ENCODE assay signal across 1 cellular context in the genomic region with DNA sequence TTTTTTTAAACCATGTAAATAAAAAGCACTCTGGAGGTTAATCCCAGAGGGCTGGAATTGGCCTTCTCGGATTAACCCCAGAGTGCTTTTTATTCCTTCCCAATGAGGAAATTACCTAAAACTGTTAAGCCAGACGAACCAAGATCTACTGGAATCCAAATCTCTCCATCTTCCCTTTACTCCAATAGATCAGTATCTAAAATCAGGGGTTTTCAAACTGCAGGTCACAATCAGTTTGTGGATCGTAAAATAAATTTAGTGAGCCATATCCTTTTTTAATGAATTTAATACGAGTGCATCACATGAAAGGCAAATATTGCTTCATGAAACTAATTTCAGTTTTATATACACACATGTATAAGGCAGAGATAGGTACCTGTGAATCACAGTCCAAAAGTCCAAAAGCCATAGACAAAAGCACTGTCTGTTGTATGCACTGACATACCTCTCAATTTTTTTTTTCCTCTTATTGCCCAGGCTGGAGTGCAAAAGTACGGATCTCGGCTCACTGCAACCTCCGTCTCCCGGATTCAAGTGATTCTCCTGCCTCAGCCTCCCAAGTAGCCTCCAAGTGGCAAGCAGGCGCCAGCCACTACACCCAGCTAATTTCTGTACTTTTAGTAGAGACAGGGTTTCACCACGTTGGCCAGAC.
A peak's percentile ranks its signal among the peaks of the same experiment; 100 is the strongest.
TF ChIP-seq lines count a peak whose summit lies in the region.

No MANE protein-coding gene starts in this region.

TF ChIP-seq in HepG2, 621 proteins besides CTCF, POLR2A, EP300 and RAD21 (continued from another document and continues in another):
- TF ChIP-seq, protein P1, sequence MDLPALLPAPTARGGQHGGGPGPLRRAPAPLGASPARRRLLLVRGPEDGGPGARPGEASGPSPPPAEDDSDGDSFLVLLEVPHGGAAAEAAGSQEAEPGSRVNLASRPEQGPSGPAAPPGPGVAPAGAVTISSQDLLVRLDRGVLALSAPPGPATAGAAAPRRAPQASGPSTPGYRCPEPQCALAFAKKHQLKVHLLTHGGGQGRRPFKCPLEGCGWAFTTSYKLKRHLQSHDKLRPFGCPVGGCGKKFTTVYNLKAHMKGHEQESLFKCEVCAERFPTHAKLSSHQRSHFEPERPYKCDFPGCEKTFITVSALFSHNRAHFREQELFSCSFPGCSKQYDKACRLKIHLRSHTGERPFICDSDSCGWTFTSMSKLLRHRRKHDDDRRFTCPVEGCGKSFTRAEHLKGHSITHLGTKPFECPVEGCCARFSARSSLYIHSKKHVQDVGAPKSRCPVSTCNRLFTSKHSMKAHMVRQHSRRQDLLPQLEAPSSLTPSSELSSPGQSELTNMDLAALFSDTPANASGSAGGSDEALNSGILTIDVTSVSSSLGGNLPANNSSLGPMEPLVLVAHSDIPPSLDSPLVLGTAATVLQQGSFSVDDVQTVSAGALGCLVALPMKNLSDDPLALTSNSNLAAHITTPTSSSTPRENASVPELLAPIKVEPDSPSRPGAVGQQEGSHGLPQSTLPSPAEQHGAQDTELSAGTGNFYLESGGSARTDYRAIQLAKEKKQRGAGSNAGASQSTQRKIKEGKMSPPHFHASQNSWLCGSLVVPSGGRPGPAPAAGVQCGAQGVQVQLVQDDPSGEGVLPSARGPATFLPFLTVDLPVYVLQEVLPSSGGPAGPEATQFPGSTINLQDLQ (CRISPR knock-in tag; IDR thresholded peaks at IDR 0.05) = no peak
- TF ChIP-seq ZNF703 (CRISPR knock-in tag; IDR thresholded peaks at IDR 0.05; ENCODE audit: borderline replicate concordance) = no peak
- TF ChIP-seq, protein P2, sequence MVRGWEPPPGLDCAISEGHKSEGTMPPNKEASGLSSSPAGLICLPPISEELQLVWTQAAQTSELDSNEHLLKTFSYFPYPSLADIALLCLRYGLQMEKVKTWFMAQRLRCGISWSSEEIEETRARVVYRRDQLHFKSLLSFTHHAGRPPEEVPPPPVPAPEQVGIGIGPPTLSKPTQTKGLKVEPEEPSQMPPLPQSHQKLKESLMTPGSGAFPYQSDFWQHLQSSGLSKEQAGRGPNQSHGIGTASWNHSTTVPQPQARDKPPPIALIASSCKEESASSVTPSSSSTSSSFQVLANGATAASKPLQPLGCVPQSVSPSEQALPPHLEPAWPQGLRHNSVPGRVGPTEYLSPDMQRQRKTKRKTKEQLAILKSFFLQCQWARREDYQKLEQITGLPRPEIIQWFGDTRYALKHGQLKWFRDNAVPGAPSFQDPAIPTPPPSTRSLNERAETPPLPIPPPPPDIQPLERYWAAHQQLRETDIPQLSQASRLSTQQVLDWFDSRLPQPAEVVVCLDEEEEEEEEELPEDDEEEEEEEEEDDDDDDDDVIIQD (CRISPR knock-in tag; IDR thresholded peaks at IDR 0.05; ENCODE audit: low read depth) = peak; percentile 84; the same call in 1 of the 2 replicates
- TF ChIP-seq, protein P3, sequence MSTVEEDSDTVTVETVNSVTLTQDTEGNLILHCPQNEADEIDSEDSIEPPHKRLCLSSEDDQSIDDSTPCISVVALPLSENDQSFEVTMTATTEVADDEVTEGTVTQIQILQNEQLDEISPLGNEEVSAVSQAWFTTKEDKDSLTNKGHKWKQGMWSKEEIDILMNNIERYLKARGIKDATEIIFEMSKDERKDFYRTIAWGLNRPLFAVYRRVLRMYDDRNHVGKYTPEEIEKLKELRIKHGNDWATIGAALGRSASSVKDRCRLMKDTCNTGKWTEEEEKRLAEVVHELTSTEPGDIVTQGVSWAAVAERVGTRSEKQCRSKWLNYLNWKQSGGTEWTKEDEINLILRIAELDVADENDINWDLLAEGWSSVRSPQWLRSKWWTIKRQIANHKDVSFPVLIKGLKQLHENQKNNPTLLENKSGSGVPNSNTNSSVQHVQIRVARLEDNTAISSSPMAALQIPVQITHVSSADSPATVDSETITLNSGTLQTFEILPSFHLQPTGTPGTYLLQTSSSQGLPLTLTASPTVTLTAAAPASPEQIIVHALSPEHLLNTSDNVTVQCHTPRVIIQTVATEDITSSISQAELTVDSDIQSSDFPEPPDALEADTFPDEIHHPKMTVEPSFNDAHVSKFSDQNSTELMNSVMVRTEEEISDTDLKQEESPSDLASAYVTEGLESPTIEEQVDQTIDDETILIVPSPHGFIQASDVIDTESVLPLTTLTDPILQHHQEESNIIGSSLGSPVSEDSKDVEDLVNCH (CRISPR knock-in tag; IDR thresholded peaks at IDR 0.05) = no peak
- TF ChIP-seq GLI4 (CRISPR knock-in tag; IDR thresholded peaks at IDR 0.05; ENCODE audit: borderline replicate concordance) = no peak
- TF ChIP-seq, protein P4, sequence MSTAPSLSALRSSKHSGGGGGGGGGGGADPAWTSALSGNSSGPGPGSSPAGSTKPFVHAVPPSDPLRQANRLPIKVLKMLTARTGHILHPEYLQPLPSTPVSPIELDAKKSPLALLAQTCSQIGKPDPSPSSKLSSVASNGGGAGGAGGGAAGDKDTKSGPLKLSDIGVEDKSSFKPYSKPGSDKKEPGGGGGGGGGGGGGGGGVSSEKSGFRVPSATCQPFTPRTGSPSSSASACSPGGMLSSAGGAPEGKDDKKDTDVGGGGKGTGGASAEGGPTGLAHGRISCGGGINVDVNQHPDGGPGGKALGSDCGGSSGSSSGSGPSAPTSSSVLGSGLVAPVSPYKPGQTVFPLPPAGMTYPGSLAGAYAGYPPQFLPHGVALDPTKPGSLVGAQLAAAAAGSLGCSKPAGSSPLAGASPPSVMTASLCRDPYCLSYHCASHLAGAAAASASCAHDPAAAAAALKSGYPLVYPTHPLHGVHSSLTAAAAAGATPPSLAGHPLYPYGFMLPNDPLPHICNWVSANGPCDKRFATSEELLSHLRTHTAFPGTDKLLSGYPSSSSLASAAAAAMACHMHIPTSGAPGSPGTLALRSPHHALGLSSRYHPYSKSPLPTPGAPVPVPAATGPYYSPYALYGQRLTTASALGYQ (CRISPR knock-in tag; IDR thresholded peaks at IDR 0.05) = 0 out of 2 replicates have a peak, but pooled peaks have one; percentile 36
- no peak for TF ChIP-seq ASH2L (IDR thresholded peaks at IDR 0.05; ENCODE audit: insufficient read length, low read depth, low read length)
- TF ChIP-seq ZNF441 (CRISPR knock-in tag; IDR thresholded peaks at IDR 0.05; ENCODE audit: borderline replicate concordance) = peak; percentile 81; the same call in 1 of the 2 replicates
- no peak for TF ChIP-seq ZNF44 (CRISPR knock-in tag; IDR thresholded peaks at IDR 0.05)
- peak; percentile 44; the same call in 1 of the 2 replicates for TF ChIP-seq ZKSCAN8 (CRISPR knock-in tag; IDR thresholded peaks at IDR 0.05; ENCODE audit: borderline replicate concordance)
- no peak for TF ChIP-seq ZNF557 (CRISPR knock-in tag; IDR thresholded peaks at IDR 0.05)
- TF ChIP-seq THYN1 (CRISPR knock-in tag; IDR thresholded peaks at IDR 0.05; ENCODE audit: borderline replicate concordance, low read depth) = no peak
- TF ChIP-seq, protein P5, sequence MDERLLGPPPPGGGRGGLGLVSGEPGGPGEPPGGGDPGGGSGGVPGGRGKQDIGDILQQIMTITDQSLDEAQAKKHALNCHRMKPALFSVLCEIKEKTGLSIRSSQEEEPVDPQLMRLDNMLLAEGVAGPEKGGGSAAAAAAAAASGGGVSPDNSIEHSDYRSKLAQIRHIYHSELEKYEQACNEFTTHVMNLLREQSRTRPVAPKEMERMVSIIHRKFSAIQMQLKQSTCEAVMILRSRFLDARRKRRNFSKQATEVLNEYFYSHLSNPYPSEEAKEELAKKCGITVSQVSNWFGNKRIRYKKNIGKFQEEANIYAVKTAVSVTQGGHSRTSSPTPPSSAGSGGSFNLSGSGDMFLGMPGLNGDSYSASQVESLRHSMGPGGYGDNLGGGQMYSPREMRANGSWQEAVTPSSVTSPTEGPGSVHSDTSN (CRISPR knock-in tag; IDR thresholded peaks at IDR 0.05) = no peak
- TF ChIP-seq SMARCE1 (IDR thresholded peaks at IDR 0.05; ENCODE audit: borderline replicate concordance) = no peak
- TF ChIP-seq, protein P6, sequence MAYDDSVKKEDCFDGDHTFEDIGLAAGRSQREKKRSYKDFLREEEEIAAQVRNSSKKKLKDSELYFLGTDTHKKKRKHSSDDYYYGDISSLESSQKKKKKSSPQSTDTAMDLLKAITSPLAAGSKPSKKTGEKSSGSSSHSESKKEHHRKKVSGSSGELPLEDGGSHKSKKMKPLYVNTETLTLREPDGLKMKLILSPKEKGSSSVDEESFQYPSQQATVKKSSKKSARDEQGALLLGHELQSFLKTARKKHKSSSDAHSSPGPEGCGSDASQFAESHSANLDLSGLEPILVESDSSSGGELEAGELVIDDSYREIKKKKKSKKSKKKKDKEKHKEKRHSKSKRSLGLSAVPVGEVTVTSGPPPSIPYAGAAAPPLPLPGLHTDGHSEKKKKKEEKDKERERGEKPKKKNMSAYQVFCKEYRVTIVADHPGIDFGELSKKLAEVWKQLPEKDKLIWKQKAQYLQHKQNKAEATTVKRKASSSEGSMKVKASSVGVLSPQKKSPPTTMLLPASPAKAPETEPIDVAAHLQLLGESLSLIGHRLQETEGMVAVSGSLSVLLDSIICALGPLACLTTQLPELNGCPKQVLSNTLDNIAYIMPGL (CRISPR knock-in tag; IDR thresholded peaks at IDR 0.05; ENCODE audit: borderline replicate concordance in 1 of 2, low read depth in 1 of 2) = no peak
- TF ChIP-seq, protein P7, sequence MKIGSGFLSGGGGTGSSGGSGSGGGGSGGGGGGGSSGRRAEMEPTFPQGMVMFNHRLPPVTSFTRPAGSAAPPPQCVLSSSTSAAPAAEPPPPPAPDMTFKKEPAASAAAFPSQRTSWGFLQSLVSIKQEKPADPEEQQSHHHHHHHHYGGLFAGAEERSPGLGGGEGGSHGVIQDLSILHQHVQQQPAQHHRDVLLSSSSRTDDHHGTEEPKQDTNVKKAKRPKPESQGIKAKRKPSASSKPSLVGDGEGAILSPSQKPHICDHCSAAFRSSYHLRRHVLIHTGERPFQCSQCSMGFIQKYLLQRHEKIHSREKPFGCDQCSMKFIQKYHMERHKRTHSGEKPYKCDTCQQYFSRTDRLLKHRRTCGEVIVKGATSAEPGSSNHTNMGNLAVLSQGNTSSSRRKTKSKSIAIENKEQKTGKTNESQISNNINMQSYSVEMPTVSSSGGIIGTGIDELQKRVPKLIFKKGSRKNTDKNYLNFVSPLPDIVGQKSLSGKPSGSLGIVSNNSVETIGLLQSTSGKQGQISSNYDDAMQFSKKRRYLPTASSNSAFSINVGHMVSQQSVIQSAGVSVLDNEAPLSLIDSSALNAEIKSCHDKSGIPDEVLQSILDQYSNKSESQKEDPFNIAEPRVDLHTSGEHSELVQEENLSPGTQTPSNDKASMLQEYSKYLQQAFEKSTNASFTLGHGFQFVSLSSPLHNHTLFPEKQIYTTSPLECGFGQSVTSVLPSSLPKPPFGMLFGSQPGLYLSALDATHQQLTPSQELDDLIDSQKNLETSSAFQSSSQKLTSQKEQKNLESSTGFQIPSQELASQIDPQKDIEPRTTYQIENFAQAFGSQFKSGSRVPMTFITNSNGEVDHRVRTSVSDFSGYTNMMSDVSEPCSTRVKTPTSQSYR (CRISPR knock-in tag; IDR thresholded peaks at IDR 0.05; ENCODE audit: borderline replicate concordance) = no peak
- TF ChIP-seq YEATS2 (CRISPR knock-in tag; IDR thresholded peaks at IDR 0.05; ENCODE audit: borderline replicate concordance) = no peak
- peak; percentile 67 for TF ChIP-seq SALL1 (CRISPR knock-in tag; IDR thresholded peaks at IDR 0.05)
- no peak for TF ChIP-seq MTF2 (CRISPR knock-in tag; IDR thresholded peaks at IDR 0.05; ENCODE audit: borderline replicate concordance)
- no peak for TF ChIP-seq SRSF9 (IDR thresholded peaks at IDR 0.05; ENCODE audit: borderline replicate concordance, insufficient read depth, low read depth, low read length, poor library complexity, severe bottlenecking)
- TF ChIP-seq, protein P8, sequence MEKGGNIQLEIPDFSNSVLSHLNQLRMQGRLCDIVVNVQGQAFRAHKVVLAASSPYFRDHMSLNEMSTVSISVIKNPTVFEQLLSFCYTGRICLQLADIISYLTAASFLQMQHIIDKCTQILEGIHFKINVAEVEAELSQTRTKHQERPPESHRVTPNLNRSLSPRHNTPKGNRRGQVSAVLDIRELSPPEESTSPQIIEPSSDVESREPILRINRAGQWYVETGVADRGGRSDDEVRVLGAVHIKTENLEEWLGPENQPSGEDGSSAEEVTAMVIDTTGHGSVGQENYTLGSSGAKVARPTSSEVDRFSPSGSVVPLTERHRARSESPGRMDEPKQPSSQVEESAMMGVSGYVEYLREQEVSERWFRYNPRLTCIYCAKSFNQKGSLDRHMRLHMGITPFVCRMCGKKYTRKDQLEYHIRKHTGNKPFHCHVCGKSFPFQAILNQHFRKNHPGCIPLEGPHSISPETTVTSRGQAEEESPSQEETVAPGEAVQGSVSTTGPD (CRISPR knock-in tag; IDR thresholded peaks at IDR 0.05) = no peak
- TF ChIP-seq ZNF317 (CRISPR knock-in tag; IDR thresholded peaks at IDR 0.05) = peak; percentile 94
- TF ChIP-seq ZFP90 (CRISPR knock-in tag; IDR thresholded peaks at IDR 0.05; ENCODE audit: borderline replicate concordance) = no peak
- peak; percentile 53; the same call in 1 of the 2 replicates for TF ChIP-seq ZNF644 (CRISPR knock-in tag; IDR thresholded peaks at IDR 0.05; ENCODE audit: low read depth)
- TF ChIP-seq, protein P9, sequence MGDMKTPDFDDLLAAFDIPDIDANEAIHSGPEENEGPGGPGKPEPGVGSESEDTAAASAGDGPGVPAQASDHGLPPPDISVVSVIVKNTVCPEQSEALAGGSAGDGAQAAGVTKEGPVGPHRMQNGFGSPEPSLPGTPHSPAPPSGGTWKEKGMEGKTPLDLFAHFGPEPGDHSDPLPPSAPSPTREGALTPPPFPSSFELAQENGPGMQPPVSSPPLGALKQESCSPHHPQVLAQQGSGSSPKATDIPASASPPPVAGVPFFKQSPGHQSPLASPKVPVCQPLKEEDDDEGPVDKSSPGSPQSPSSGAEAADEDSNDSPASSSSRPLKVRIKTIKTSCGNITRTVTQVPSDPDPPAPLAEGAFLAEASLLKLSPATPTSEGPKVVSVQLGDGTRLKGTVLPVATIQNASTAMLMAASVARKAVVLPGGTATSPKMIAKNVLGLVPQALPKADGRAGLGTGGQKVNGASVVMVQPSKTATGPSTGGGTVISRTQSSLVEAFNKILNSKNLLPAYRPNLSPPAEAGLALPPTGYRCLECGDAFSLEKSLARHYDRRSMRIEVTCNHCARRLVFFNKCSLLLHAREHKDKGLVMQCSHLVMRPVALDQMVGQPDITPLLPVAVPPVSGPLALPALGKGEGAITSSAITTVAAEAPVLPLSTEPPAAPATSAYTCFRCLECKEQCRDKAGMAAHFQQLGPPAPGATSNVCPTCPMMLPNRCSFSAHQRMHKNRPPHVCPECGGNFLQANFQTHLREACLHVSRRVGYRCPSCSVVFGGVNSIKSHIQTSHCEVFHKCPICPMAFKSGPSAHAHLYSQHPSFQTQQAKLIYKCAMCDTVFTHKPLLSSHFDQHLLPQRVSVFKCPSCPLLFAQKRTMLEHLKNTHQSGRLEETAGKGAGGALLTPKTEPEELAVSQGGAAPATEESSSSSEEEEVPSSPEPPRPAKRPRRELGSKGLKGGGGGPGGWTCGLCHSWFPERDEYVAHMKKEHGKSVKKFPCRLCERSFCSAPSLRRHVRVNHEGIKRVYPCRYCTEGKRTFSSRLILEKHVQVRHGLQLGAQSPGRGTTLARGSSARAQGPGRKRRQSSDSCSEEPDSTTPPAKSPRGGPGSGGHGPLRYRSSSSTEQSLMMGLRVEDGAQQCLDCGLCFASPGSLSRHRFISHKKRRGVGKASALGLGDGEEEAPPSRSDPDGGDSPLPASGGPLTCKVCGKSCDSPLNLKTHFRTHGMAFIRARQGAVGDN (CRISPR knock-in tag; IDR thresholded peaks at IDR 0.05) = peak; percentile 16; the same call in 1 of the 2 replicates
- no peak for TF ChIP-seq MAFG (CRISPR knock-in tag; IDR thresholded peaks at IDR 0.05)
- no peak for TF ChIP-seq MYC (CRISPR knock-in tag; IDR thresholded peaks at IDR 0.05; ENCODE audit: borderline replicate concordance)
- peak; percentile 51; the same call in 1 of the 2 replicates for TF ChIP-seq CBX5 (CRISPR knock-in tag; IDR thresholded peaks at IDR 0.05; ENCODE audit: borderline replicate concordance)
- TF ChIP-seq CCDC6 (CRISPR knock-in tag; IDR thresholded peaks at IDR 0.05) = 0 out of 2 replicates have a peak, but pooled peaks have one; percentile 26
- TF ChIP-seq ZBTB42 (CRISPR knock-in tag; IDR thresholded peaks at IDR 0.05) = no peak
- TF ChIP-seq NFYC (CRISPR knock-in tag; IDR thresholded peaks at IDR 0.05) = no peak
- TF ChIP-seq RFX5 (IDR thresholded peaks at IDR 0.05; ENCODE audit: low read depth, low read length) = no peak
